ENCODE assay signal across 22 cellular contexts in the genomic region with DNA sequence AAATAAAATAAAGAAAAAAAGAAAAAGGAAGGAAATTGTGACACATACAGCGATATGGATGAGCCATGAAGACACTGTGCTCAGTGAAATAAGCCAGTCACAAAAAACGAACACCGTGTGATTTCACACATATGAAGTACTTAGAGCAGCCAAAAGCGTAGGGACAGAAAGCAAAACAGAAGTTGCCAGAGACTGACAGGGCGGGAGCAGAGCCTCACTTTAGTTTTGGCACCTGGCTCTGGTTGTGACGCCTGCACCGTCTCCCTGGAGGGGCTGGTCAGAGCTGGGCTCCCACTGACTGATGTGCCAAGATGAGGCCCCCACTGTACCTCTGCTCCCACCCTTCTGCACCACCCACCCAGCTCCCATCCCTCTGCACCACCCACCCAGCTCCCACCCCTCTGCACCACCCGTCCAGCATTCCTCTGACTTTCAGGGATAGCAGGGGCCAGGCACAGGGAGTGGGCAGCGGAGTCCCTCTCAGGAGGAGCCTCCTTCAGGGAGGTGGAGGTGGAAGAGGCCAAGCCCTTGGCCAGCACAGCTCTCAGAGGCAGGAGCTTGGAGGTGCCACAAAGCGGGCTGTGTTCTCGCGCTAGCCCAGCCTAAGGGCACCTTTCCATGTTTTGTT. TPM values are rescaled to one million over a fixed set of nuclear protein-coding genes. Genes with fewer than 3 reads are reported as not detected.
DNase-seq lines count a peak whose midpoint lies in the region; ATAC-seq and TF ChIP-seq lines count a peak whose summit lies in the region.
"Had no signal": no experiment of that assay in that cellular context is flagged by ENCODE, and none has a peak within 500 bp of the region (broad histone marks: within the 10 kb centered on the region; RNA-seq: fewer than 3 reads in every experiment).

No MANE protein-coding gene starts in this region.

- DNase-seq in H7 (peak; percentile 37), RWPE2 (ENCODE audit: low spot score) (peak; percentile 42), mesenteric fat pad (ENCODE audit: low spot score) (peak; percentile 79), superior temporal gyrus (ENCODE audit: extremely low spot score) (peak; percentile 38), adrenal gland (no peak), GM10248 (ENCODE audit: extremely low spot score) (no peak)
- DNase-seq: CD4-positive, alpha-beta T cell; COR-L47; DMS79; H9; NCI-H1105; NCI-H146; NCI-H2029; NCI-H345; NCI-H524 treated with DMSO at 0.1 percent for 48 hours; Peyer's patch had no signal

- H3K27me3 ChIP-seq in H7 (ENCODE audit: control insufficient read depth, insufficient read depth, low read length) (no peaks in the 10 kb centered on the region; the same call in 1 of the 2 replicates), RWPE2 (ENCODE audit: insufficient read depth, poor library complexity, severe bottlenecking) (no peaks in the 10 kb centered on the region), adrenal gland (no peaks in the 10 kb centered on the region)
- H3K27me3 ChIP-seq: BLaER1, Peyer's patch had no signal

- no peak for TF ChIP-seq POLR2A in adrenal gland (IDR thresholded peaks at IDR 0.05)

- CTCF ChIA-PET in GM10248 (lab: Yijun Ruan, JAX), result interaction anchor here (1.7 kb wide), 1 partner anchor 55 kb away, joined by 5 read pairs; no protein-coding TSS in a partner anchor

- 71 to 84% (median 83%) methylated on average over 11 to 12 of the region's 12 CpGs for WGBS in adrenal gland, 4 donors

- intact Hi-C loops in adrenal gland (cut with DNase I), result no loop called here

- H3K27ac ChIP-seq in RWPE2 (ENCODE audit: poor library complexity, severe bottlenecking) (no peak overlapping the region), adrenal gland (no peak overlapping the region)
- H3K27ac ChIP-seq: BLaER1, Peyer's patch had no signal

- no peaks in the 10 kb centered on the region for H3K9me3 ChIP-seq in RWPE2 (ENCODE audit: severe bottlenecking)
- H3K9me3 ChIP-seq in adrenal gland (replicated peaks in 1 of 3), result no peaks in the 10 kb centered on the region
- H3K9me3 ChIP-seq: BLaER1, Peyer's patch had no signal

- no peaks in the 10 kb centered on the region for H3K9me3 Mint-ChIP-seq in activated T-helper 17 cell treated with anti-CD3 and anti-CD28 coated beads, Interleukin-2, amount 50 U/mL, for 72 hours
- H3K9me3 Mint-ChIP-seq: CD4-positive, alpha-beta T cell had no signal

- H3K4me3 ChIP-seq in H7 (ENCODE audit: insufficient read depth, low read depth, low read length), result no peak overlapping the region
- H3K4me3 ChIP-seq in RWPE2 (ENCODE audit: severe bottlenecking), result no peak overlapping the region
- no peak overlapping the region for H3K4me3 ChIP-seq in adrenal gland
- H3K4me3 ChIP-seq: BLaER1, Peyer's patch had no signal

- H3K4me1 ChIP-seq in RWPE2 (ENCODE audit: insufficient read depth, poor library complexity, severe bottlenecking) (no peaks in the 10 kb centered on the region), adrenal gland (replicated peaks in 1 of 2) (no peaks in the 10 kb centered on the region)
- H3K4me1 ChIP-seq: Peyer's patch had no signal

- H3K4me3 Mint-ChIP-seq in activated T-helper 17 cell treated with anti-CD3 and anti-CD28 coated beads, Interleukin-2, amount 50 U/mL, for 72 hours, result no peak overlapping the region
- H3K4me3 Mint-ChIP-seq: CD4-positive, alpha-beta T cell; H9; IgD-negative memory B cell had no signal

- no peaks in the 10 kb centered on the region for H3K36me3 Mint-ChIP-seq in activated T-helper 17 cell treated with anti-CD3 and anti-CD28 coated beads, Interleukin-2, amount 50 U/mL, for 72 hours (ENCODE audit: low read depth)

- ATAC-seq in RWPE2 (ENCODE audit: low read depth), result no peak
- ATAC-seq in activated T-helper 17 cell treated with anti-CD3 and anti-CD28 coated beads, Interleukin-2, amount 50 U/mL, for 72 hours (replicated peaks), result no peak
- ATAC-seq: Right ventricle myocardium inferior had no signal

- POLR2A ChIA-PET in GM10248 (lab: Yijun Ruan, JAX), result no interaction called here

- H3K4me1 Mint-ChIP-seq in activated T-helper 17 cell treated with anti-CD3 and anti-CD28 coated beads, Interleukin-2, amount 50 U/mL, for 72 hours, result no peaks in the 10 kb centered on the region
- H3K4me1 Mint-ChIP-seq: IgD-negative memory B cell had no signal

- TF ChIP-seq CTCF in RWPE2 (IDR thresholded peaks at IDR 0.05; ENCODE audit: poor library complexity, severe bottlenecking) (no peak), adrenal gland (IDR thresholded peaks at IDR 0.05) (no peak), GM10248 (IDR thresholded peaks at IDR 0.05; ENCODE audit: control extremely low read depth, extremely low read depth, low read depth, missing control alignments) (no peak)

- H3K36me3 ChIP-seq in H7 (replicated peaks; ENCODE audit: control insufficient read depth, insufficient read depth, low read length) (no peaks in the 10 kb centered on the region), RWPE2 (ENCODE audit: low read depth) (no peaks in the 10 kb centered on the region), adrenal gland (replicated peaks in 1 of 2) (no peaks in the 10 kb centered on the region)
- H3K36me3 ChIP-seq: BLaER1, Peyer's patch had no signal

- H3K27ac Mint-ChIP-seq in activated T-helper 17 cell treated with anti-CD3 and anti-CD28 coated beads, Interleukin-2, amount 50 U/mL, for 72 hours, result no peak overlapping the region
- H3K27ac Mint-ChIP-seq: CD4-positive, alpha-beta T cell; H9; IgD-negative memory B cell had no signal

- peaks cover 25% of the 10 kb centered on the region for H3K27me3 Mint-ChIP-seq in activated T-helper 17 cell treated with anti-CD3 and anti-CD28 coated beads, Interleukin-2, amount 50 U/mL, for 72 hours

RNA-seq across cellular contexts. Expression of a gene that starts 3.3 kb away (rescaled TPM):
- 0.42 and 1.5 TPM in 2 replicates for total RNA-seq in H7 (2014; rRNA removed; shearing (Covaris generic))
- total RNA-seq in mesenteric fat pad (not detected), adrenal gland (under 1 TPM in 3 of 8 donors, not detected in 5; 0.72 to 0.88 (median 0.83) TPM)
- 1 to 10 TPM in 1 of 3 donors, under 1 TPM in 2; 0.20 to 2.6 (median 0.98) TPM for polyA plus RNA-seq in adrenal gland
- total RNA-seq in activated T-helper 17 cell treated with anti-CD3 and anti-CD28 coated beads, Interleukin-2, amount 50 U/mL, for 72 hours, result 1 to 10 TPM; 1.2 to 4.8 TPM
- total RNA-seq: CD4-positive, alpha-beta T cell; H9; Right ventricle myocardium inferior; SK-MEL-5 had no signal

RNA-seq across cellular contexts. Expression of a gene that starts 15.5 kb away (rescaled TPM):
- not detected in 2 replicates for total RNA-seq in H7 (2014; rRNA removed; shearing (Covaris generic))
- total RNA-seq in mesenteric fat pad, result not detected
- not detected for total RNA-seq in adrenal gland
- not detected for polyA plus RNA-seq in adrenal gland
- total RNA-seq in activated T-helper 17 cell treated with anti-CD3 and anti-CD28 coated beads, Interleukin-2, amount 50 U/mL, for 72 hours, result not detected
- total RNA-seq: CD4-positive, alpha-beta T cell; H9; OCI-LY7; Peyer's patch; Right ventricle myocardium inferior; SK-MEL-5 had no signal
- polyA plus RNA-seq: IgD-negative memory B cell had no signal

RNA-seq across cellular contexts. Expression of a gene that starts 16.3 kb away (rescaled TPM):
- total RNA-seq in H7 (2014; rRNA removed; shearing (Covaris generic)), result not detected in 2 replicates
- not detected for total RNA-seq in mesenteric fat pad
- total RNA-seq in adrenal gland, result 1 to 10 TPM in 3 of 8 donors, under 1 TPM in 3, not detected in 2; 0.41 to 1.5 (median 0.94) TPM
- polyA plus RNA-seq in adrenal gland, result under 1 TPM in 2 of 3 donors, not detected in 1; 0.35 to 0.81 TPM
- 1 to 10 TPM; 4.0 to 5.7 TPM for total RNA-seq in activated T-helper 17 cell treated with anti-CD3 and anti-CD28 coated beads, Interleukin-2, amount 50 U/mL, for 72 hours
- total RNA-seq: CD4-positive, alpha-beta T cell; H9; SK-MEL-5 had no signal
- polyA plus RNA-seq: IgD-negative memory B cell had no signal

RNA-seq across cellular contexts. Expression of a gene that starts 26.4 kb away (rescaled TPM):
- not detected in 2 replicates for total RNA-seq in H7 (2014; rRNA removed; shearing (Covaris generic))
- total RNA-seq in mesenteric fat pad (not detected), adrenal gland (not detected)
- not detected for polyA plus RNA-seq in adrenal gland
- not detected for total RNA-seq in activated T-helper 17 cell treated with anti-CD3 and anti-CD28 coated beads, Interleukin-2, amount 50 U/mL, for 72 hours
- total RNA-seq: CD4-positive, alpha-beta T cell; H9; OCI-LY7; Peyer's patch; Right ventricle myocardium inferior had no signal
- polyA plus RNA-seq: IgD-negative memory B cell had no signal

RNA-seq across cellular contexts. Expression of a gene that starts 36.7 kb away (rescaled TPM):
- total RNA-seq in H7 (2014; rRNA removed; shearing (Covaris generic)), result 236 and 269 TPM in 2 replicates
- total RNA-seq in mesenteric fat pad (212 TPM), adrenal gland (100 to 1,000 TPM in 7 of 8 donors, 10 to 100 TPM in 1; 98.2 to 730 (median 295) TPM)
- 1,000 to 10,000 TPM in 1 of 3 donors, 100 to 1,000 TPM in 1, 10 to 100 TPM in 1; 72.7 to 1,030 (median 891) TPM for polyA plus RNA-seq in adrenal gland
- total RNA-seq in activated T-helper 17 cell treated with anti-CD3 and anti-CD28 coated beads, Interleukin-2, amount 50 U/mL, for 72 hours, result 100 to 1,000 TPM; 160 to 280 TPM

Comparison
In these comparisons a context has a peak if more than half of its experiments do, and no peak if none do; other contexts are left out.
1. DNase-seq: peak in H7 (single experiment), RWPE2 (single experiment), mesenteric fat pad (single experiment) and superior temporal gyrus (single experiment); none in adrenal gland (0 of 7) and GM10248 (single experiment).